Comparison of ENCODE assay signal across 8 cellular contexts in genomic region chr16:20674684-20675487, GRCh38. TPM values are rescaled to one million over a fixed set of nuclear protein-coding genes. Genes with fewer than 3 reads are reported as not detected.
DNase-seq lines count a peak whose midpoint lies in the region; TF ChIP-seq lines count a peak whose summit lies in the region.

No MANE protein-coding gene starts in this region.

- H4K20me1 ChIP-seq in OCI-LY7 (ENCODE audit: insufficient read depth, low read length): no peaks in the 10 kb centered on the region

- H3K4me1 Mint-ChIP-seq in IgD-negative memory B cell: peaks cover 19 to 28% (median 21%) of the 10 kb centered on the region in 3 donors

- H3K79me2 ChIP-seq in OCI-LY7 (ENCODE audit: insufficient read depth, low read depth, low read length): no peaks in the 10 kb centered on the region

- peak overlapping the region in 2 of 3 donors; percentile 83 to 88 for H3K27ac Mint-ChIP-seq in IgD-negative memory B cell

- H3K36me3 ChIP-seq in duodenal mucosa (ENCODE audit: control insufficient read depth in 1 of 2, insufficient read depth in 2 of 2, low read length in 2 of 2) (no peaks in the 10 kb centered on the region), mucosa of rectum (ENCODE audit: control insufficient read depth in 2 of 2, insufficient read depth in 2 of 2, low read length in 2 of 2) (no peaks in the 10 kb centered on the region), OCI-LY7 (ENCODE audit: insufficient read depth, low read length) (no peaks in the 10 kb centered on the region)

- no peak overlapping the region for H2AFZ ChIP-seq in OCI-LY7 (ENCODE audit: low read length)

- H3K9me2 ChIP-seq in OCI-LY7 (ENCODE audit: insufficient read depth, low read length): no peaks in the 10 kb centered on the region

- TF ChIP-seq CTCF in AG10803 (conservative IDR thresholded peaks at IDR 0.05; ENCODE audit: low read length) (no peak), OCI-LY7 (conservative IDR thresholded peaks at IDR 0.05; ENCODE audit: low read length) (no peak)

- intact Hi-C loops in OCI-LY7 (cut with micrococcal nuclease; ENCODE audit: unreplicated experiment): no loop called here

- no peaks in the 10 kb centered on the region for H3K36me3 Mint-ChIP-seq in IgD-negative memory B cell

- H3K4me2 ChIP-seq in OCI-LY7 (ENCODE audit: low read length): no peak overlapping the region

- CTCF ChIA-PET in OCI-LY7 (lab: Charles Lee; ENCODE audit: unreplicated experiment): no interaction called here

- H3K9me3 ChIP-seq in duodenal mucosa (ENCODE audit: control insufficient read depth in 1 of 2, low read length in 2 of 2) (no peaks in the 10 kb centered on the region), mucosa of rectum (ENCODE audit: control insufficient read depth in 2 of 2, low read length in 2 of 2) (no peaks in the 10 kb centered on the region), OCI-LY7 (ENCODE audit: low read length) (no peaks in the 10 kb centered on the region)

- no TSS peak for BruUV-seq in OCI-LY7 (replicated peaks; lab: Mats Ljungman, UMichigan)

- no peak for DNase-seq in AG10803 (ENCODE audit: low read depth)
- no peak for DNase-seq in stimulated activated CD8-positive, alpha-beta memory T cell treated with anti-CD3 and anti-CD28 coated beads, Interleukin-4, amount 100 ng/mL, for 48 hours
- DNase-seq in GM19238 (ENCODE audit: insufficient read length, low spot score): no peak
- DNase-seq in OCI-LY7 (ENCODE audit: low spot score): no peak
- DNase-seq in NCI-H510A (lab: John Stamatoyannopoulos, UW): no peak

- POLR2A ChIA-PET in OCI-LY7 (lab: Charles Lee): no interaction called here

- H3K4me1 ChIP-seq in duodenal mucosa (ENCODE audit: control insufficient read depth in 1 of 2, insufficient read depth in 2 of 2, low read length in 2 of 2) (peaks cover 16 to 22% of the 10 kb centered on the region in 2 donors), mucosa of rectum (ENCODE audit: control insufficient read depth in 2 of 2, insufficient read depth in 2 of 2, low read length in 2 of 2) (peaks cover 21 to 27% of the 10 kb centered on the region in 2 donors), OCI-LY7 (ENCODE audit: insufficient read depth, low read length, poor library complexity, severe bottlenecking) (no peaks in the 10 kb centered on the region)

- H3K9ac ChIP-seq in duodenal mucosa (ENCODE audit: low read depth in 1 of 2, low read length in 2 of 2): no peak overlapping the region
- H3K9ac ChIP-seq in mucosa of rectum (ENCODE audit: low read depth in 1 of 2, low read length in 2 of 2): peak overlapping the region; percentile 41 to 74

- H3K27me3 ChIP-seq in duodenal mucosa (ENCODE audit: control insufficient read depth in 1 of 2, insufficient read depth in 2 of 2, low read length in 2 of 2) (no peaks in the 10 kb centered on the region), mucosa of rectum (ENCODE audit: control insufficient read depth in 2 of 2, insufficient read depth in 2 of 2, low read length in 2 of 2) (no peaks in the 10 kb centered on the region)

- no peaks in the 10 kb centered on the region for H3K9me3 Mint-ChIP-seq in IgD-negative memory B cell

- H3K4me3 ChIP-seq in AG10803 (ENCODE audit: low read length): peak overlapping the region; percentile 18
- H3K4me3 ChIP-seq in duodenal mucosa (ENCODE audit: low read depth in 1 of 2, low read length in 2 of 2): peak overlapping the region; percentile 68 to 81
- H3K4me3 ChIP-seq in mucosa of rectum (ENCODE audit: low read length in 2 of 2): peak overlapping the region in 1 of 2 donors; percentile 75
- no peak overlapping the region for H3K4me3 ChIP-seq in OCI-LY7 (ENCODE audit: low read depth, low read length, poor library complexity, severe bottlenecking)

- H3K27ac ChIP-seq in duodenal mucosa (ENCODE audit: low read depth, low read length) (no peak overlapping the region), mucosa of rectum (ENCODE audit: low read depth in 2 of 2, low read length in 2 of 2) (peak overlapping the region; percentile 88 to 91), OCI-LY7 (ENCODE audit: low read depth, low read length, poor library complexity, severe bottlenecking) (no peak overlapping the region)

- peak overlapping the region; percentile 84 to 93 (median 88) for H3K4me3 Mint-ChIP-seq in IgD-negative memory B cell

- no peaks in the 10 kb centered on the region for H3K27me3 Mint-ChIP-seq in IgD-negative memory B cell

RNA-seq across cellular contexts. Expression of gene ACSM1, which starts 22.6 kb away (rescaled TPM):
- not detected for polyA plus RNA-seq in IgD-negative memory B cell
- not detected in 2 replicates for total RNA-seq in OCI-LY7 (2014; rRNA removed; shearing (Covaris generic))
- total RNA-seq in OCI-LY7 (2022): not detected in 2 replicates

Comparison
In these comparisons a context has a peak if more than half of its experiments do, and no peak if none do; other contexts are left out.
1. H3K27ac ChIP-seq: peak in mucosa of rectum (2 of 2); none in duodenal mucosa (single experiment) and OCI-LY7 (single experiment).
2. H3K9ac ChIP-seq: peak in mucosa of rectum (2 of 2); none in duodenal mucosa (0 of 2).